ENCODE assay signal across 8 cellular contexts in the genomic region with DNA sequence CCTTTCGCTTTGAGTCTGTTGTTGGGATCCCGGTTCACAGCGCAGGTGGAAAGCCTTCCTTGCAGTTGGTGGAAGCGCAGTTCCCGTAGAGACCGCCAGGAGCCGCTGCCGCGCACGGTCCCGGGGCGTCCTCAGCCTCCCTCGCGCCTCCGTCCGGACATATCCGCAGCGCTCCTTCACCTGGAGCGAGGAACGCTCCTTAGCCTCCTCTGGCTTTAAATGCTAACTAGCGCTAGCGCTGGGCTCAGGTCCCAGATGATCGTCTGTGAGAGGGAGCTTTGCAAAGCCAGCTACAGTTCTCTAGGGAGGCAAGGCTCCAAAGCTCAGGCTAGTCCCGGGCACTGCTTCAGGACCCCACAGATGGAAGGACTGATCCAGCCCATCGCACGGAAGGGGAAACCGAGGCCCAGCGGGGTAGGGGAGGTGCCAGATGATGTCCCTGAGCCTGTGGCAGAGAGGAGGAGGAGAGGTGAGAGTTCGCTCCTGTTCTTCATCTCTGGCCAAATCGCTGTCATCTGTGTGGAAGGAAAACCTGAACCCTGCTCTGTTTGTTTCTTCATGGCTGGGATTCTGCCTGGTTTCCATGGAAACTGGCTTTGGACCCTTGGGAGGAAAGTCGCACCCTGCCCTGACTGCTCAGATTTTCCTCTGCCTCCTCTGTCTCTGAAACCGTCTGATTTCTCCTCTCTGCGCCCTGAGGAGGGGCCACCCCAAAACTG. TPM values are rescaled to one million over a fixed set of nuclear protein-coding genes. Genes with fewer than 3 reads are reported as not detected.
A peak's percentile ranks its signal among the peaks of the same experiment; 100 is the strongest.
DNase-seq lines count a peak whose midpoint lies in the region; ATAC-seq and TF ChIP-seq lines count a peak whose summit lies in the region.

No MANE protein-coding gene starts in this region.

- CTCF ChIA-PET in HEK293T (lab: Yijun Ruan, JAX) = interaction anchor here (0.6 to 2.0 kb wide), 5 partner anchors 10 to 1046 kb away, joined by 3 to 5 read pairs (median 4); no protein-coding TSS in a partner anchor

- H3K4me3 ChIP-seq in GM12865 (ENCODE audit: low read depth, low read length) (no peak overlapping the region), retinal pigment epithelial cell (ENCODE audit: low read length) (no peak overlapping the region)

- peaks cover 10% of the 10 kb centered on the region for H3K4me1 Mint-ChIP-seq in T-helper 17 cell

- no peaks in the 10 kb centered on the region for H3K9me3 ChIP-seq in T-helper 17 cell (ENCODE audit: control insufficient read depth, low read length, poor library complexity, severe bottlenecking)

- POLR2A ChIA-PET in HEK293T (lab: Yijun Ruan, JAX) = no interaction called here

- peak; percentile 99 for TF ChIP-seq CTCF in GM12865 (IDR thresholded peaks at IDR 0.05; ENCODE audit: insufficient read depth, low read depth, low read length, missing control alignments)
- peak; percentile 100 for TF ChIP-seq CTCF in retinal pigment epithelial cell (conservative IDR thresholded peaks at IDR 0.05; ENCODE audit: low read depth, low read length)

- peaks cover 4% of the 10 kb centered on the region for H3K36me3 Mint-ChIP-seq in T-helper 17 cell (ENCODE audit: low read depth)

- peak overlapping the region; percentile 25 for H3K4me3 Mint-ChIP-seq in T-helper 17 cell

- peaks cover 46% of the 10 kb centered on the region for H3K27me3 Mint-ChIP-seq in T-helper 17 cell

- peak; percentile 96 for ATAC-seq in T-helper 17 cell

- H3K27ac Mint-ChIP-seq in T-helper 17 cell = no peak overlapping the region

- DNase-seq in GM12865 (ENCODE audit: low read depth) (peak; percentile 73), HEK293T (ENCODE audit: extremely low spot score) (peak; percentile 91), NCI-H1048 (lab: John Stamatoyannopoulos, UW) (peak; percentile 62), T-helper 17 cell (peak; percentile 60 to 76 (median 67)), amniotic stem cell (lab: John Stamatoyannopoulos, UW) (peak; percentile 29), hypothalamus (lab: John Stamatoyannopoulos, UW) (peak in 49 of 51 donors; percentile 21 to 86 (median 59)), retinal pigment epithelial cell (ENCODE audit: low read depth) (no peak), GF-D8 (lab: John Stamatoyannopoulos, UW) (no peak)

TF ChIP-seq in HEK293T, 16 proteins besides CTCF, POLR2A, EP300 and RAD21:
- no peak for TF ChIP-seq NFRKB (IDR thresholded peaks at IDR 0.05)
- TF ChIP-seq FOXA1 (IDR thresholded peaks at IDR 0.05) = no peak
- TF ChIP-seq FOXM1 (IDR thresholded peaks at IDR 0.05; ENCODE audit: borderline replicate concordance) = no peak
- no peak for TF ChIP-seq L3MBTL2 (conservative IDR thresholded peaks at IDR 0.05)

RNA-seq across cellular contexts. Expression of gene COL15A1, which starts 31.4 kb away (rescaled TPM):
- not detected for total RNA-seq in T-helper 17 cell

Comparison
In these comparisons a context has a peak if more than half of its experiments do, and no peak if none do; other contexts are left out.
1. DNase-seq: peak in GM12865 (single experiment), HEK293T (single experiment), NCI-H1048 (single experiment), T-helper 17 cell (3 of 3), amniotic stem cell (single experiment) and hypothalamus (49 of 51); none in retinal pigment epithelial cell (single experiment) and GF-D8 (single experiment).